ENCODE assay signal across 9 cellular contexts in genomic region chr2:203533696-203534471, GRCh38. TPM values are rescaled to one million over a fixed set of nuclear protein-coding genes. Genes with fewer than 3 reads are reported as not detected.
DNase-seq lines count a peak whose midpoint lies in the region; ATAC-seq, FAIRE-seq and TF ChIP-seq lines count a peak whose summit lies in the region.
"Had no signal": no experiment of that assay in that cellular context is flagged by ENCODE, and none has a peak within 500 bp of the region (broad histone marks: within the 10 kb centered on the region; RNA-seq: fewer than 3 reads in every experiment).

No MANE protein-coding gene starts in this region.

- POLR2A ChIA-PET in Panc1 (lab: Charles Lee): no interaction called here

- no peaks in the 10 kb centered on the region for H3K9me3 ChIP-seq in Panc1 (ENCODE audit: control insufficient read depth, insufficient read depth, low read depth, low read length)
- no peaks in the 10 kb centered on the region for H3K9me3 ChIP-seq in mucosa of stomach (ENCODE audit: control insufficient read depth, low read length)

- peak; percentile 15 for DNase-seq in activated gamma-delta T cell treated with Interleukin-2 at 50 U/mL for 16 hours
- DNase-seq in activated gamma-delta T cell (lab: John Stamatoyannopoulos, UW): no peak
- peak; percentile 30 for DNase-seq in Panc1 (ENCODE audit: low read depth, low spot score)
- DNase-seq in dedifferentiated amniotic fluid mesenchymal stem cell (ENCODE audit: extremely low spot score): peak; percentile 80
- no peak for DNase-seq in GM12892 (ENCODE audit: insufficient read length)
- no peak for DNase-seq in UCSD-AML1 (lab: John Stamatoyannopoulos, UW; ENCODE audit: unreplicated experiment)

- intact Hi-C loops in Panc1 (cut with micrococcal nuclease; ENCODE audit: unreplicated experiment): no loop called here

- H3K4me3 ChIP-seq in Panc1 (ENCODE audit: low read depth in 2 of 2, low read length in 2 of 2): peak overlapping the region; percentile 83 to 85
- peak overlapping the region; percentile 43 for H3K4me3 ChIP-seq in mucosa of stomach (ENCODE audit: low read length)

- peak overlapping the region; percentile 89 for H3K9ac ChIP-seq in mucosa of stomach (ENCODE audit: low read length)

- CTCF ChIA-PET in Panc1 (lab: Charles Lee): interaction anchor here (0.7 kb wide), 1 partner anchor 254 kb away, joined by 6 read pairs; no protein-coding TSS in a partner anchor

- peak overlapping the region; percentile 78 for H3K27ac ChIP-seq in Panc1 (ENCODE audit: low read length)

- H3K4me1 ChIP-seq in Panc1 (ENCODE audit: control insufficient read depth, insufficient read depth, low read length): peaks cover 18% of the 10 kb centered on the region
- H3K4me1 ChIP-seq in mucosa of stomach (ENCODE audit: control insufficient read depth, insufficient read depth, low read length): peaks cover 6% of the 10 kb centered on the region

- TF ChIP-seq POLR2A in GM12892 (IDR thresholded peaks at IDR 0.05; ENCODE audit: low read depth, low read length): no peak
- TF ChIP-seq POLR2A in GM18505 (IDR thresholded peaks at IDR 0.05; ENCODE audit: borderline replicate concordance, extremely low read depth, insufficient read depth, insufficient read length): no peak

- FAIRE-seq in GM12892 (lab: Jason Lieb, UNC): no peak
- FAIRE-seq: GM18507 had no signal

- ATAC-seq in Panc1 (no peak), GM18505 (IDR thresholded peaks at IDR 0.05; ENCODE audit: unreplicated experiment) (no peak)

- TF ChIP-seq CTCF in Panc1 (IDR thresholded peaks at IDR 0.05): no peak

- BruUV-seq in Panc1 (replicated peaks; lab: Mats Ljungman, UMichigan): TSS peak; percentile 88

- no peaks in the 10 kb centered on the region; the same call in 1 of the 2 replicates for H3K36me3 ChIP-seq in Panc1 (ENCODE audit: control insufficient read depth, insufficient read depth, low read length)
- H3K36me3 ChIP-seq in mucosa of stomach (ENCODE audit: control insufficient read depth, insufficient read depth, low read length): no peaks in the 10 kb centered on the region

- in situ Hi-C loops in Panc1 (cut with HindIII; ENCODE audit: low pct_unique_long_range_greater_than_20kb, low sequenced_read_pairs): no loop called here

- H3K27me3 ChIP-seq in Panc1 (ENCODE audit: control insufficient read depth, insufficient read depth, low read length) (no peaks in the 10 kb centered on the region), mucosa of stomach (ENCODE audit: control insufficient read depth, insufficient read depth, low read length) (no peaks in the 10 kb centered on the region)

RNA-seq across cellular contexts. Expression of gene RAPH1, which starts 1.2 kb away (rescaled TPM):
- 31.4 TPM for total RNA-seq in Panc1 (2021; ENCODE audit: unreplicated experiment)
- polyA plus RNA-seq in Panc1 (2012; ENCODE audit: insufficient read length): 4.4 TPM
- 0.08 TPM for polyA plus RNA-seq in GM12892 (2012; ENCODE audit: missing spikeins)

Comparison
In these comparisons a context has a peak if more than half of its experiments do, and no peak if none do; other contexts are left out.
1. DNase-seq: peak in activated gamma-delta T cell treated with Interleukin-2 at 50 U/mL for 16 hours (single experiment), Panc1 (single experiment) and dedifferentiated amniotic fluid mesenchymal stem cell (single experiment); none in activated gamma-delta T cell (single experiment), GM12892 (single experiment) and UCSD-AML1 (single experiment).